Comparison of ENCODE assay signal across 19 cellular contexts in the genomic region with DNA sequence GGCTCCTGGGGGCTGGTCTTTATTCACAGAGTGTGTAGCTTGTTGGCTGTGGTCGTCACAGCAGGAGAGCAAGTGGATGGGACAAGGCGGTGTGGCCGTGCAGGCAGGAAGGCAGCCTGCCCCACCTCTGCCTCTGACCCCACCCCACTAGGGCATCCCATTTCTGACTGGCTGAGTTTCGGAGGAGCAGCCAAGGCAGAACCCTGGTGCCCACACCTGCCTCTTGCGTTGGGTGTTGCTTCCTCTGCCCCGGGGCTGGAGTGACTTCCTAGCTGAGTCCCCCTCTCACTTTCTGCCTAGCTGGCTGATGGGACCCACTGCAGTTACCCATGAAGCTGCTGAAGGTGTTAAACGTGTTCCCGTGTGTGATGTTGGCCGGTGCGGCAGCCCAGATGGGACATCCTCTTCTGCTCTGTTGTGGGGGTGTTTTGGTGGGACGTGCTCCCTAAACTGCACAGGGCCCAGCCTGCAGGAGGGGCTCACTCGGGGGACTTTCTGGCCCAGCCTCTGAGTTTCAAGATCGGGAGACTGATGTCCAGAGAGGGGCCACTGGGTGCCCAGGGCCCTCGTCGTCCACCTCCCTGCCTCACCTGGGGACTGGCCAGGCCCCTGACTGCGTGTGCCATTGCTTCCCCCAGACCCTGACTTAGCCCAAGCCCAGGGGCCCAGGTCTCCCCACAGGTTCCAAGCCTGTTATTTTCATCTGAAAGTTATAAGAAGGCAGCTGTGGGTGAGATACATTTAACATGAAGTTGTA.
"Had no signal": no experiment of that assay in that cellular context is flagged by ENCODE, and none has a peak within 500 bp of the region (broad histone marks: within the 10 kb centered on the region; RNA-seq: fewer than 3 reads in every experiment).

No MANE protein-coding gene starts in this region.

- H3K36me3 ChIP-seq: esophagus muscularis mucosa, gastrocnemius medialis, lower lobe of right lung, right atrium auricular region, sigmoid colon, suprapubic skin, thyroid gland had no signal

- H3K4me3 ChIP-seq: esophagus muscularis mucosa, gastrocnemius medialis, lower lobe of right lung, right atrium auricular region, sigmoid colon, skin epidermis, suprapubic skin, thyroid gland had no signal

- H3K9me3 ChIP-seq: esophagus muscularis mucosa, gastrocnemius medialis, lower lobe of right lung, right atrium auricular region, sigmoid colon, suprapubic skin, thyroid gland had no signal

- DNase-seq: effector memory CD8-positive, alpha-beta T cell; gastrocnemius medialis; kidney glomerular epithelial cell; midbrain; sigmoid colon; stimulated activated CD4-positive, alpha-beta T cell treated with anti-CD3 and anti-CD28 coated beads, Interleukin-12 subunit alpha, Interleukin-12 subunit beta, amount 100 ng/mL, for 4 hours; stimulated activated CD4-positive, alpha-beta T cell treated with anti-CD3 and anti-CD28 coated beads, Interleukin-2, amount 100 ng/mL, for 48 hours; stimulated activated naive CD4-positive, alpha-beta T cell treated with Interleukin-2 at 50 U/mL for 16 hours; thyroid gland had no signal

- ATAC-seq: effector memory CD8-positive, alpha-beta T cell; gastrocnemius medialis; left lobe of liver; lower lobe of right lung; natural killer cell treated with Interleukin-12 subunit alpha and Interleukin-12 subunit beta and Interleukin-15 and Interleukin-18, amount 100 ng/mL, for 72 hours had no signal

- H3K27me3 ChIP-seq: esophagus muscularis mucosa, right atrium auricular region, sigmoid colon, thyroid gland had no signal

- FAIRE-seq: colon, urothelium cell line had no signal

- H3K27ac ChIP-seq: epithelial cell of prostate, esophagus muscularis mucosa, gastrocnemius medialis, lower lobe of right lung, right atrium auricular region, sigmoid colon, skin epidermis, suprapubic skin, thyroid gland had no signal
